1 cellular context compared by ENCODE assay signal in genomic region chr22:18960166-18960820, GRCh38. TPM values are rescaled to one million over a fixed set of nuclear protein-coding genes. Genes with fewer than 3 reads are reported as not detected.
"Had no signal": no experiment of that assay in that cellular context is flagged by ENCODE, and none has a peak within 500 bp of the region (broad histone marks: within the 10 kb centered on the region; RNA-seq: fewer than 3 reads in every experiment).

No MANE protein-coding gene starts in this region.

RNA-seq across cellular contexts. Expression of gene PRODH, which starts 24.2 kb away (rescaled TPM):
- total RNA-seq: OCI-LY7 had no signal
